8 cellular contexts compared by ENCODE assay signal in genomic region chr14:52267501-52268190, GRCh38. TPM values are rescaled to one million over a fixed set of nuclear protein-coding genes. Genes with fewer than 3 reads are reported as not detected.
DNase-seq lines count a peak whose midpoint lies in the region; ATAC-seq and TF ChIP-seq lines count a peak whose summit lies in the region.

PTGDR (plus strand) TSS chr14:52267698; CDS start chr14:52267815, 117 bp downstream.

- no peaks in the 10 kb centered on the region for H3K36me3 ChIP-seq in Peyer's patch
- no peaks in the 10 kb centered on the region for H3K36me3 ChIP-seq in adipocyte (ENCODE audit: control insufficient read depth, insufficient read depth, low read length, severe bottlenecking)

- H3K9me3 ChIP-seq in Peyer's patch: no peaks in the 10 kb centered on the region
- no peaks in the 10 kb centered on the region for H3K9me3 ChIP-seq in adipocyte (ENCODE audit: control insufficient read depth, low read length)

- no peak for ATAC-seq in GM19397 (IDR thresholded peaks at IDR 0.05; ENCODE audit: unreplicated experiment)
- ATAC-seq in GM21447 (IDR thresholded peaks at IDR 0.05; ENCODE audit: unreplicated experiment): no peak
- no peak for ATAC-seq in HG03095 (IDR thresholded peaks at IDR 0.05; ENCODE audit: unreplicated experiment)

- TF ChIP-seq POLR2A in Peyer's patch (IDR thresholded peaks at IDR 0.05): no peak

- H3K4me1 ChIP-seq in Peyer's patch: peaks cover 0 to 26% (median 5%) of the 10 kb centered on the region in 4 donors
- peaks cover 38% of the 10 kb centered on the region for H3K4me1 ChIP-seq in adipocyte (ENCODE audit: control insufficient read depth, insufficient read depth, low read length)

- H3K4me3 ChIP-seq in Peyer's patch (peak within 1 kb of the TSS; percentile 38 to 64 (median 48)), adipocyte (ENCODE audit: low read length) (peak within 1 kb of the TSS; percentile 80)

- H3K9ac ChIP-seq in adipocyte (ENCODE audit: low read length): peak within 1 kb of the TSS; percentile 50

- TF ChIP-seq CTCF in Peyer's patch (IDR thresholded peaks at IDR 0.05): no peak

- DNase-seq in Peyer's patch: peak in 2 of 3 donors; percentile 59 to 67
- DNase-seq in adipocyte (ENCODE audit: low read depth): peak; percentile 27
- DNase-seq in iPS-NIHi7 (ENCODE audit: extremely low spot score): peak; percentile 47
- peak; percentile 45 to 55 for DNase-seq in stimulated activated CD4-positive, alpha-beta T cell treated with anti-CD3 and anti-CD28 coated beads, Interleukin-2, amount 100 ng/mL, for 24 hours
- no peak for DNase-seq in NCI-H2029 treated with DMSO at 0.1 percent for 48 hours (lab: John Stamatoyannopoulos, UW)

- H3K27me3 ChIP-seq in Peyer's patch (no peaks in the 10 kb centered on the region), adipocyte (replicated peaks; ENCODE audit: control insufficient read depth, insufficient read depth, low read length) (peaks cover 9% of the 10 kb centered on the region)

- peak within 1 kb of the TSS in 2 of 4 donors; percentile 31 to 38 for H3K27ac ChIP-seq in Peyer's patch

RNA-seq across cellular contexts. Expression of gene PTGDR, which starts in this region (rescaled TPM):
- total RNA-seq in Peyer's patch: 1 to 10 TPM in 3 of 4 donors, not detected in 1; 1.4 to 3.8 (median 1.4) TPM
